10 cellular contexts compared by ENCODE assay signal in the genomic region with DNA sequence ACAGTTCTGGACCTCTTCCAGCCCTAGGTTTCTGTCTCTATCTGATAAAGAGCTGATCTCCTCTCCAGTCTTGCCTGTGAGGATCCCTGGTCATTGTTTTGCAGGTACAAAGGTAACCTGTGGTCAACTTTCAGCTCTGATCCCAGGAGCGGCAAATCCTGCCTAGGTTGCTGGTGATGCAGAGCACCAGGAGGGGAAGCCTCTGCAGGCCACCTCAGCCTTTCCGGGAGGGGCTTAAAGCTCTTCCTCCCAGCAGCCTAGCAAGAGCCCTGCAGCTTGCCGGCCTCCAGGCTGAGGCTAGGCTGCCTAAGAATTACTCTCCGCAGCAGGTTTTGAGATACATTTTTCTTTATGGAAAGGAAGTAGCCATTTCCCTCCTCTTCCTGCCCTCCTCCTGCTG.
DNase-seq lines count a peak whose midpoint lies in the region; ATAC-seq lines count a peak whose summit lies in the region.
"Had no signal": no experiment of that assay in that cellular context is flagged by ENCODE, and none has a peak within 500 bp of the region (broad histone marks: within the 10 kb centered on the region; RNA-seq: fewer than 3 reads in every experiment).

No MANE protein-coding gene starts in this region.

- no peak overlapping the region for H3K27ac Mint-ChIP-seq in activated naive CD4-positive, alpha-beta T cell treated with anti-CD3 and anti-CD28 coated beads for 36 hours
- no peak overlapping the region for H3K27ac Mint-ChIP-seq in activated naive CD4-positive, alpha-beta T cell treated with anti-CD3 and anti-CD28 coated beads, Interleukin-2, amount 50 U/mL, for 72 hours
- peak overlapping the region; percentile 15 for H3K27ac Mint-ChIP-seq in activated naive CD8-positive, alpha-beta T cell treated with anti-CD3 and anti-CD28 coated beads, Interleukin-2, amount 50 U/mL, for 24 hours
- H3K27ac Mint-ChIP-seq: T-helper 2 cell treated with Interferon-gamma antibody and Interleukin-4, amounts not matched to agents 5 μg/mL and 100 μg/mL, for 36 hours had no signal

- no peak overlapping the region for H3K4me3 Mint-ChIP-seq in activated naive CD4-positive, alpha-beta T cell treated with anti-CD3 and anti-CD28 coated beads for 36 hours
- no peak overlapping the region for H3K4me3 Mint-ChIP-seq in activated naive CD8-positive, alpha-beta T cell treated with anti-CD3 and anti-CD28 coated beads, Interleukin-2, amount 50 U/mL, for 24 hours
- H3K4me3 Mint-ChIP-seq: T-helper 2 cell treated with Interferon-gamma antibody and Interleukin-4, amounts not matched to agents 5 μg/mL and 100 μg/mL, for 36 hours had no signal

- peak; percentile 18 for DNase-seq in activated naive CD4-positive, alpha-beta T cell treated with anti-CD3 and anti-CD28 coated beads for 36 hours
- no peak for DNase-seq in activated naive CD4-positive, alpha-beta T cell treated with anti-CD3 and anti-CD28 coated beads, Interleukin-2, amount 50 U/mL, for 72 hours (ENCODE audit: low spot score in 2 of 2)
- no peak for DNase-seq in activated naive CD8-positive, alpha-beta T cell treated with anti-CD3 and anti-CD28 coated beads, Interleukin-2, amount 50 U/mL, for 24 hours
- DNase-seq in left lobe of liver (ENCODE audit: low spot score) (no peak), NCI-H1694 (lab: John Stamatoyannopoulos, UW) (no peak), NCI-H1417 (lab: John Stamatoyannopoulos, UW) (no peak)
- DNase-seq: stimulated activated CD4-positive, alpha-beta T cell treated with anti-CD3 and anti-CD28 coated beads, Interleukin-4, amount 100 ng/mL, for 1 hour had no signal

- intact Hi-C loops in activated naive CD4-positive, alpha-beta T cell treated with anti-CD3 and anti-CD28 coated beads for 36 hours (cut with micrococcal nuclease): no loop called here

- H3K27me3 Mint-ChIP-seq in activated naive CD4-positive, alpha-beta T cell treated with anti-CD3 and anti-CD28 coated beads for 36 hours (ENCODE audit: low read depth): no peaks in the 10 kb centered on the region
- H3K27me3 Mint-ChIP-seq in activated naive CD8-positive, alpha-beta T cell treated with anti-CD3 and anti-CD28 coated beads, Interleukin-2, amount 50 U/mL, for 24 hours: no peaks in the 10 kb centered on the region

- peaks cover 17% of the 10 kb centered on the region for H3K4me1 Mint-ChIP-seq in activated naive CD4-positive, alpha-beta T cell treated with anti-CD3 and anti-CD28 coated beads for 36 hours (ENCODE audit: low read depth)
- H3K4me1 Mint-ChIP-seq in activated naive CD8-positive, alpha-beta T cell treated with anti-CD3 and anti-CD28 coated beads, Interleukin-2, amount 50 U/mL, for 24 hours: peaks cover 45% of the 10 kb centered on the region

- peaks cover 8% of the 10 kb centered on the region for H3K9me3 Mint-ChIP-seq in activated naive CD4-positive, alpha-beta T cell treated with anti-CD3 and anti-CD28 coated beads for 36 hours
- peaks cover 4 to 7% of the 10 kb centered on the region in 2 donors for H3K9me3 Mint-ChIP-seq in activated naive CD4-positive, alpha-beta T cell treated with anti-CD3 and anti-CD28 coated beads, Interleukin-2, amount 50 U/mL, for 72 hours
- H3K9me3 Mint-ChIP-seq in activated naive CD8-positive, alpha-beta T cell treated with anti-CD3 and anti-CD28 coated beads, Interleukin-2, amount 50 U/mL, for 24 hours: peaks cover 7% of the 10 kb centered on the region

- no peak for ATAC-seq in activated naive CD4-positive, alpha-beta T cell treated with anti-CD3 and anti-CD28 coated beads, Interleukin-2, amount 50 U/mL, for 72 hours
- ATAC-seq in activated naive CD8-positive, alpha-beta T cell treated with anti-CD3 and anti-CD28 coated beads, Interleukin-2, amount 50 U/mL, for 24 hours: peak; percentile 70
- ATAC-seq in left lobe of liver (peak; percentile 53), esophagus mucosa (no peak)

- peak overlapping the region; percentile 87 for H3K27ac ChIP-seq in temporal lobe (ENCODE audit: low read depth, low read length)

- peaks cover 9% of the 10 kb centered on the region for H3K36me3 Mint-ChIP-seq in activated naive CD4-positive, alpha-beta T cell treated with anti-CD3 and anti-CD28 coated beads for 36 hours (ENCODE audit: low read depth)
- peaks cover 6 to 23% of the 10 kb centered on the region in 2 donors for H3K36me3 Mint-ChIP-seq in activated naive CD4-positive, alpha-beta T cell treated with anti-CD3 and anti-CD28 coated beads, Interleukin-2, amount 50 U/mL, for 72 hours
- peaks cover 9% of the 10 kb centered on the region for H3K36me3 Mint-ChIP-seq in activated naive CD8-positive, alpha-beta T cell treated with anti-CD3 and anti-CD28 coated beads, Interleukin-2, amount 50 U/mL, for 24 hours (ENCODE audit: low read depth)

- CTCF ChIA-PET in activated naive CD4-positive, alpha-beta T cell treated with anti-CD3 and anti-CD28 coated beads for 36 hours (lab: Charles Lee): interaction anchor here (0.8 to 1.5 kb wide), 5 partner anchors 14 to 33 kb away, joined by 3 read pairs; no protein-coding TSS in a partner anchor

Comparison
In these comparisons a context has a peak if more than half of its experiments do, and no peak if none do; other contexts are left out.
1. ATAC-seq: peak in activated naive CD8-positive, alpha-beta T cell treated with anti-CD3 and anti-CD28 coated beads, Interleukin-2, amount 50 U/mL, for 24 hours (single experiment) and left lobe of liver (single experiment); none in activated naive CD4-positive, alpha-beta T cell treated with anti-CD3 and anti-CD28 coated beads, Interleukin-2, amount 50 U/mL, for 72 hours (0 of 2) and esophagus mucosa (single experiment).